In the genomic region with DNA sequence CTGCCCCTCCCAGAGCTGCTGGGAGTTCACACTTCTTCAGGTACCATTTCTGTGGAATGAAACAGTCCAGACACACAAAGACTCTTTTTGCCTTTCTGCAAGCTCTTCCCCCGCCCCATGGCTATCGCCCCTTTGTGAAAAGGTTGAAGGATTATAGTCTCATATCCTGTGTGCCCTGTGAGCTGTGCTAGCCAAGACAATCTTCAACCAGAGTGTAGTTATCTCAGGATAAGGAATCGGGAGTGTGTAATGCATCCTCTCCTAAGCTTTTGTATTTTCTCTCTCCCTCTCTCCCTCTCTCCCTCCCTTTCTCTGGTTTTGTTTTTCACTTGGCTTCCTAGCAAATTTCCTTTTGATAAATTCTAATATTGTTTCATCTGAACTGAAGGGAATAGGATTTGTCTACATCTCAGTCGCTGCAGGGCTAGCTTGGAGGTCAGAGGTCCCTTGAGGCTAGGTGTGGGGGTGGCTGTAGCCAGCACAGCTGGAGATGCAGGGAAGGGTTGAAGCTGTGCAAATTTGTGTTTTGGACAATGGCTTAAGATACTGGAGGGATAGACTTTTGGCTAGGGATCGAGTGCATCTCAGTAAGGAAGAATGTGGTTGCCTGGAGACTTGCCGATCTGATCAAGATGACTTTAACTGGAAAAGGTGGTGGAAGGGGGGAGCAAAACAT, we compare ENCODE assay signal across 17 cellular contexts.
DNase-seq lines count a peak whose midpoint lies in the region; ATAC-seq and TF ChIP-seq lines count a peak whose summit lies in the region.
"Had no signal": no experiment of that assay in that cellular context is flagged by ENCODE, and none has a peak within 500 bp of the region (broad histone marks: within the 10 kb centered on the region; RNA-seq: fewer than 3 reads in every experiment).

No MANE protein-coding gene starts in this region.

- H3K36me3 ChIP-seq in heart left ventricle, result no peaks in the 10 kb centered on the region

- peaks cover 3% of the 10 kb centered on the region for H3K27me3 Mint-ChIP-seq in activated naive CD4-positive, alpha-beta T cell treated with anti-CD3 and anti-CD28 coated beads, Interleukin-2, amount 10 ng/mL, durations not matched to agents 7 days and 5 days

- no peak for TF ChIP-seq CTCF in heart left ventricle (IDR thresholded peaks at IDR 0.05)

- H3K36me3 Mint-ChIP-seq in activated naive CD4-positive, alpha-beta T cell treated with anti-CD3 and anti-CD28 coated beads, Interleukin-2, amount 10 ng/mL, durations not matched to agents 7 days and 5 days, result no peaks in the 10 kb centered on the region
- H3K36me3 Mint-ChIP-seq: CD14-positive monocyte; CD4-positive, alpha-beta memory T cell had no signal

- H3K9me3 Mint-ChIP-seq in activated naive CD4-positive, alpha-beta T cell treated with anti-CD3 and anti-CD28 coated beads, Interleukin-2, amount 10 ng/mL, durations not matched to agents 7 days and 5 days, result no peaks in the 10 kb centered on the region
- H3K9me3 Mint-ChIP-seq: CD4-positive, alpha-beta memory T cell; GM23338 had no signal

- H3K9me3 ChIP-seq in heart left ventricle (no peaks in the 10 kb centered on the region), right cardiac atrium (ENCODE audit: control insufficient read depth, low read length) (no peaks in the 10 kb centered on the region)
- H3K9me3 ChIP-seq: A549 had no signal

- no peaks in the 10 kb centered on the region for H3K4me1 Mint-ChIP-seq in activated naive CD4-positive, alpha-beta T cell treated with anti-CD3 and anti-CD28 coated beads, Interleukin-2, amount 10 ng/mL, durations not matched to agents 7 days and 5 days
- H3K4me1 Mint-ChIP-seq: CD14-positive monocyte; CD4-positive, alpha-beta memory T cell had no signal

- H3K4me1 ChIP-seq in heart left ventricle, result no peaks in the 10 kb centered on the region
- no peaks in the 10 kb centered on the region for H3K4me1 ChIP-seq in right cardiac atrium (ENCODE audit: control insufficient read depth, insufficient read depth, low read length)
- H3K4me1 ChIP-seq: A549 had no signal

- H3K27me3 ChIP-seq in heart left ventricle (peaks cover 0 to 23% (median 0%) of the 10 kb centered on the region in 9 donors), right cardiac atrium (ENCODE audit: control insufficient read depth, insufficient read depth) (no peaks in the 10 kb centered on the region)

- DNase-seq in NCI-H82 (lab: John Stamatoyannopoulos, UW) (peak; percentile 16), NCI-H82 treated with DMSO at 0.1 percent for 48 hours (lab: John Stamatoyannopoulos, UW; ENCODE audit: unreplicated experiment) (no peak), heart left ventricle (peak in 3 of 5 donors; percentile 29 to 37 (median 31)), right cardiac atrium (peak in 2 of 3 donors; percentile 37 to 40), sciatic nerve (ENCODE audit: low spot score) (no peak)
- no peak for DNase-seq in activated naive CD4-positive, alpha-beta T cell treated with anti-CD3 and anti-CD28 coated beads, Interleukin-2, amount 10 ng/mL, durations not matched to agents 7 days and 5 days
- DNase-seq: AML-193; CD4-positive, alpha-beta memory T cell; DMS153; DMS79; GDM1; HCEC 1CT had no signal

- no peak overlapping the region for H3K4me3 ChIP-seq in heart left ventricle
- no peak overlapping the region for H3K4me3 ChIP-seq in right cardiac atrium (ENCODE audit: low read length)
- H3K4me3 ChIP-seq: A549, GM23338 had no signal

- WGBS in heart left ventricle, 4 donors, result 39 to 50% (median 47%) methylated on average over 6 of the region's 6 CpGs
- 33% methylated on average over 6 of the region's 6 CpGs for WGBS in right cardiac atrium

- no peak overlapping the region for H3K4me3 Mint-ChIP-seq in activated naive CD4-positive, alpha-beta T cell treated with anti-CD3 and anti-CD28 coated beads, Interleukin-2, amount 10 ng/mL, durations not matched to agents 7 days and 5 days
- H3K4me3 Mint-ChIP-seq: CD14-positive monocyte; CD4-positive, alpha-beta memory T cell; GM23338 had no signal

- H3K27ac ChIP-seq in heart left ventricle (peak overlapping the region in 2 of 12 donors; percentile 24 to 37), right cardiac atrium (ENCODE audit: low read length) (no peak overlapping the region)
- H3K27ac ChIP-seq: 22Rv1, A549 had no signal

- TF ChIP-seq POLR2A in heart left ventricle (IDR thresholded peaks at IDR 0.05), result no peak

- CTCF ChIA-PET in activated naive CD4-positive, alpha-beta T cell treated with anti-CD3 and anti-CD28 coated beads, Interleukin-2, amount 10 ng/mL, durations not matched to agents 7 days and 5 days (lab: Charles Lee), result no interaction called here

- intact Hi-C loops in heart left ventricle (cut with DNase I) (loop anchor here in 6 of 10 donors (5.0 to 10.0 kb wide), 3 partner anchors 605 to 668 kb away; no protein-coding TSS in a partner anchor), right cardiac atrium (cut with DNase I) (loop anchor here in 1 of 4 donors (10.0 kb wide), 1 partner anchor 185 kb away; the partner anchor contains the start of gene EDA), sciatic nerve (cut with DNase I) (no loop called here)

- ATAC-seq in heart left ventricle (peak in 3 of 4 donors; percentile 52 to 69 (median 64)), right cardiac atrium (peak in 1 of 2 donors; percentile 48), sciatic nerve (peak; percentile 77), HG02885 (IDR thresholded peaks at IDR 0.05; ENCODE audit: poor library complexity, unreplicated experiment) (no peak)
- ATAC-seq: A549, GM23338 had no signal

- H3K27ac Mint-ChIP-seq in activated naive CD4-positive, alpha-beta T cell treated with anti-CD3 and anti-CD28 coated beads, Interleukin-2, amount 10 ng/mL, durations not matched to agents 7 days and 5 days, result no peak overlapping the region
- H3K27ac Mint-ChIP-seq: CD14-positive monocyte; CD4-positive, alpha-beta memory T cell; GM23338 had no signal

Comparison
In these comparisons a context has a peak if more than half of its experiments do, and no peak if none do; other contexts are left out.
1. DNase-seq: peak in NCI-H82 (single experiment), heart left ventricle (3 of 5) and right cardiac atrium (2 of 3); none in NCI-H82 treated with DMSO at 0.1 percent for 48 hours (single experiment), sciatic nerve (single experiment) and activated naive CD4-positive, alpha-beta T cell treated with anti-CD3 and anti-CD28 coated beads, Interleukin-2, amount 10 ng/mL, durations not matched to agents 7 days and 5 days (single experiment).